Comparison of ENCODE assay signal across 11 cellular contexts in the genomic region with DNA sequence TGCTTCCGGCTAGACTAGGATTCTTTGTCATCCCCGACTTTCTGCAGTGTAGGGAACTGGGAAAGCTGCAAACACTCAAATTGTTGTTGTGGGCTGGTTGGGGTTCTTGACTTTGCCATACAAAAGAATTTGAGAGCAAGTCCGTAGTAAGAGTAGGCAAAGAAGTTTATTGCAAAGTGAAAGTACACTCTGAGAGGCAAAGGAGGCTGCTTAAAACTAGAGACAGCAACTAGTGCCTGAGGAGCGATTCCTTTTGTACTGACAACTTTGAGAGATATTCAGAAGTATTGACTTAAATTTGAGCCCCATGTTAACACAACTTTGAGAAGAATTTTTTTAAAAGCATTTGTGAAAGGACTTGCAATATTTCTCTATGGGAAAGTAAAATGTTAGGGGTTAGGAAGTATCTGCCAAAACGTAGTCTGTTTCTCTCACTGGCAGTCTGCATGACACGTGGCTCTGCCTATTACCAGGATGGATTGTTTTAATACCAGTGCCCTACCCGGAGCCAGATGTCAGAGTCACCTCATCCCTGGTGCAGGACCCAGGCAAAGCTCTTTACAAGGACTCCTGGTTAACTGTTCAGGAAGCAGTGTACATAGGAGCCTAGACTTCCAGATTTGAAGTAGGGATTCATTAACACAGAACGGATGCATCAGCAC.
DNase-seq lines count a peak whose midpoint lies in the region.
"Had no signal": no experiment of that assay in that cellular context is flagged by ENCODE, and none has a peak within 500 bp of the region (broad histone marks: within the 10 kb centered on the region; RNA-seq: fewer than 3 reads in every experiment).

No MANE protein-coding gene starts in this region.

- H3K27ac ChIP-seq in mesenchymal stem cell (ENCODE audit: low read length, poor library complexity, severe bottlenecking): no peak overlapping the region
- H3K27ac ChIP-seq: testis had no signal

- WGBS in mesenchymal stem cell: 62% methylated on average over 7 of the region's 8 CpGs

- no peak overlapping the region for H2BK12ac ChIP-seq in mesenchymal stem cell (ENCODE audit: low read length in 2 of 2)

- H3K23ac ChIP-seq in mesenchymal stem cell (ENCODE audit: low read length in 2 of 2): no peak overlapping the region

- no peak overlapping the region for H2AK5ac ChIP-seq in mesenchymal stem cell (ENCODE audit: low read length, severe bottlenecking)

- H3K4me3 ChIP-seq in mesenchymal stem cell (ENCODE audit: insufficient read depth in 1 of 2, low read depth in 1 of 2, low read length in 2 of 2): peak overlapping the region in 1 of 2 experiments; percentile 76
- H3K4me3 ChIP-seq: testis had no signal

- H4K91ac ChIP-seq in mesenchymal stem cell (ENCODE audit: low read length): no peak overlapping the region

- peak overlapping the region; percentile 83 for H3K4me3 Mint-ChIP-seq in activated naive CD8-positive, alpha-beta T cell
- H3K4me3 Mint-ChIP-seq: neural crest cell had no signal

- H3K18ac ChIP-seq in mesenchymal stem cell (ENCODE audit: low read depth in 1 of 2, low read length in 2 of 2): no peak overlapping the region

- H3K9ac ChIP-seq in mesenchymal stem cell (ENCODE audit: low read length): peak overlapping the region; percentile 80

- no peak overlapping the region for H2BK15ac ChIP-seq in mesenchymal stem cell (ENCODE audit: low read depth, poor library complexity, severe bottlenecking)

- peaks cover 2% of the 10 kb centered on the region for H3K36me3 Mint-ChIP-seq in activated naive CD8-positive, alpha-beta T cell

- no peak overlapping the region for H4K8ac ChIP-seq in mesenchymal stem cell (ENCODE audit: low read length)

- no peak overlapping the region for H3K4me2 ChIP-seq in mesenchymal stem cell (ENCODE audit: low read length, poor library complexity, severe bottlenecking)

- H3K4me1 Mint-ChIP-seq in activated naive CD8-positive, alpha-beta T cell (ENCODE audit: low read depth): peaks cover 18% of the 10 kb centered on the region
- H3K4me1 Mint-ChIP-seq: neural crest cell had no signal

- H3K9me3 ChIP-seq in mesenchymal stem cell (ENCODE audit: control insufficient read depth, low read length): peaks cover 16% of the 10 kb centered on the region
- H3K9me3 ChIP-seq: testis had no signal

- DNase-seq in stimulated activated CD4-positive, alpha-beta T cell treated with anti-CD3 and anti-CD28 coated beads, Interleukin-4, amount 100 ng/mL, for 24 hours: peak; percentile 9
- DNase-seq in stimulated activated CD4-positive, alpha-beta T cell treated with anti-CD3 and anti-CD28 coated beads, Interleukin-4, amount 100 ng/mL, for 1 hour: no peak
- DNase-seq in mesenchymal stem cell (peak; percentile 24), NCI-H2107 (lab: John Stamatoyannopoulos, UW) (no peak), DMS53 (lab: John Stamatoyannopoulos, UW) (no peak), cerebellar cortex (ENCODE audit: low spot score) (no peak), RKO (ENCODE audit: low spot score) (no peak)
- DNase-seq: RPMI8226, testis had no signal

- peaks cover 24 to 31% of the 10 kb centered on the region in 2 experiments for H3K27me3 ChIP-seq in mesenchymal stem cell (ENCODE audit: control insufficient read depth in 1 of 2, insufficient read depth in 1 of 2, low read length in 2 of 2)
- H3K27me3 ChIP-seq: testis had no signal

- H2BK120ac ChIP-seq in mesenchymal stem cell (ENCODE audit: low read depth, low read length): no peak overlapping the region

- no peak overlapping the region for H2BK5ac ChIP-seq in mesenchymal stem cell (ENCODE audit: low read depth, low read length, poor library complexity, severe bottlenecking)

- H3K4ac ChIP-seq in mesenchymal stem cell (ENCODE audit: low read depth in 1 of 2, low read length in 2 of 2): no peak overlapping the region

- no peaks in the 10 kb centered on the region for H3K27me3 Mint-ChIP-seq in activated naive CD8-positive, alpha-beta T cell

- peak overlapping the region; percentile 68 for H3K27ac Mint-ChIP-seq in activated naive CD8-positive, alpha-beta T cell

- no peaks in the 10 kb centered on the region for H3K36me3 ChIP-seq in mesenchymal stem cell (ENCODE audit: control insufficient read depth in 1 of 2, insufficient read depth in 2 of 2, low read depth in 1 of 2, low read length in 2 of 2)

- no peaks in the 10 kb centered on the region for H3K9me3 Mint-ChIP-seq in activated naive CD8-positive, alpha-beta T cell (ENCODE audit: low read depth)

- H3K14ac ChIP-seq in mesenchymal stem cell (ENCODE audit: low read length in 2 of 2): no peak overlapping the region

- no peak overlapping the region for H2AFZ ChIP-seq in mesenchymal stem cell (ENCODE audit: low read depth, low read length)

- no peaks in the 10 kb centered on the region for H3K4me1 ChIP-seq in mesenchymal stem cell (ENCODE audit: control insufficient read depth, insufficient read depth, low read depth, low read length)
- H3K4me1 ChIP-seq: testis had no signal

- no peaks in the 10 kb centered on the region for H3K79me1 ChIP-seq in mesenchymal stem cell (replicated peaks; ENCODE audit: low read length, poor library complexity, severe bottlenecking)

Comparison
In these comparisons a context has a peak if more than half of its experiments do, and no peak if none do; other contexts are left out.
1. DNase-seq: peak in stimulated activated CD4-positive, alpha-beta T cell treated with anti-CD3 and anti-CD28 coated beads, Interleukin-4, amount 100 ng/mL, for 24 hours (single experiment) and mesenchymal stem cell (single experiment); none in stimulated activated CD4-positive, alpha-beta T cell treated with anti-CD3 and anti-CD28 coated beads, Interleukin-4, amount 100 ng/mL, for 1 hour (single experiment), NCI-H2107 (single experiment), DMS53 (single experiment), cerebellar cortex (single experiment) and RKO (single experiment).